In genomic region chr20:33518071-33518470, GRCh38 we compare ENCODE assay signal across 14 cellular contexts. TPM values are rescaled to one million over a fixed set of nuclear protein-coding genes. Genes with fewer than 3 reads are reported as not detected.
DNase-seq lines count a peak whose midpoint lies in the region; ATAC-seq and TF ChIP-seq lines count a peak whose summit lies in the region.
"Had no signal": no experiment of that assay in that cellular context is flagged by ENCODE, and none has a peak within 500 bp of the region (broad histone marks: within the 10 kb centered on the region; RNA-seq: fewer than 3 reads in every experiment).

No MANE protein-coding gene starts in this region.

- no peaks in the 10 kb centered on the region for H3K36me3 ChIP-seq in left lung
- H3K36me3 ChIP-seq: ascending aorta, pancreas had no signal

- peak overlapping the region in 3 of 5 experiments; percentile 9 to 47 (median 41) for H3K27ac Mint-ChIP-seq in brain
- H3K27ac Mint-ChIP-seq: CD4-positive, CD25-positive, alpha-beta regulatory T cell had no signal

- intact Hi-C loops in left lung (cut with DNase I): no loop called here

- H3K4me3 ChIP-seq in left lung: no peak overlapping the region
- H3K4me3 ChIP-seq: ascending aorta, pancreas, SK-N-MC had no signal

- no peaks in the 10 kb centered on the region for H3K4me1 ChIP-seq in left lung
- H3K4me1 ChIP-seq: ascending aorta had no signal

- H3K36me3 Mint-ChIP-seq in brain: peaks cover 29% of the 10 kb centered on the region
- H3K36me3 Mint-ChIP-seq: CD4-positive, CD25-positive, alpha-beta regulatory T cell had no signal

- no peak overlapping the region for H3K4me3 Mint-ChIP-seq in brain
- H3K4me3 Mint-ChIP-seq: CD4-positive, CD25-positive, alpha-beta regulatory T cell had no signal

- DNase-seq in AG08395 (ENCODE audit: low spot score) (peak; percentile 40), HS-27A (ENCODE audit: low read depth) (peak; percentile 35), left kidney (ENCODE audit: low read depth, low spot score) (peak; percentile 79), activated T-cell treated with anti-CD3 and anti-CD28 coated beads for 4 hours (no peak), left lung (no peak)
- DNase-seq in activated CD4-positive, alpha-beta T cell treated with anti-CD3 and anti-CD28 coated beads for 4 hours: no peak
- DNase-seq: activated CD4-positive, alpha-beta T cell treated with anti-CD3 and anti-CD28 coated beads, Interleukin-2, amount 50 U/mL, for 48 hours; CD4-positive, CD25-positive, alpha-beta regulatory T cell; NCI-H2081 treated with DMSO at 0.1 percent for 48 hours; pancreas had no signal

- H3K4me1 Mint-ChIP-seq in brain: peaks cover 30% of the 10 kb centered on the region

- no peaks in the 10 kb centered on the region for H3K27me3 Mint-ChIP-seq in brain
- H3K27me3 Mint-ChIP-seq: CD4-positive, CD25-positive, alpha-beta regulatory T cell had no signal

- H3K9me3 ChIP-seq in left lung: no peaks in the 10 kb centered on the region
- H3K9me3 ChIP-seq: ascending aorta, pancreas had no signal

- ATAC-seq in HG03442 (IDR thresholded peaks at IDR 0.05; ENCODE audit: unreplicated experiment) (no peak), left lung (no peak)
- ATAC-seq: pancreas had no signal

- H3K9me3 Mint-ChIP-seq in brain: peaks cover 0 to 6% (median 0%) of the 10 kb centered on the region in 5 experiments
- H3K9me3 Mint-ChIP-seq: CD4-positive, CD25-positive, alpha-beta regulatory T cell had no signal

- TF ChIP-seq CTCF in brain (conservative IDR thresholded peaks at IDR 0.05) (no peak), left lung (IDR thresholded peaks at IDR 0.05) (no peak)

- H3K27ac ChIP-seq in left lung: no peak overlapping the region
- H3K27ac ChIP-seq: ascending aorta, pancreas, SK-N-MC had no signal

- H3K27me3 ChIP-seq in left lung: no peaks in the 10 kb centered on the region
- H3K27me3 ChIP-seq: ascending aorta, pancreas had no signal

RNA-seq across cellular contexts. Expression of gene CBFA2T2, which starts 28.2 kb away (rescaled TPM):
- 77.3 TPM for polyA plus RNA-seq in brain (ENCODE audit: insufficient read depth, low read depth, low replicate concordance)
- total RNA-seq in left lung: 10 to 100 TPM; 11.9 to 14.5 TPM

Comparison
In these comparisons a context has a peak if more than half of its experiments do, and no peak if none do; other contexts are left out.
1. DNase-seq: peak in AG08395 (single experiment), HS-27A (single experiment) and left kidney (single experiment); none in activated T-cell treated with anti-CD3 and anti-CD28 coated beads for 4 hours (single experiment), activated CD4-positive, alpha-beta T cell treated with anti-CD3 and anti-CD28 coated beads for 4 hours (0 of 2) and left lung (0 of 2).